1 cellular context compared by ENCODE assay signal in the genomic region with DNA sequence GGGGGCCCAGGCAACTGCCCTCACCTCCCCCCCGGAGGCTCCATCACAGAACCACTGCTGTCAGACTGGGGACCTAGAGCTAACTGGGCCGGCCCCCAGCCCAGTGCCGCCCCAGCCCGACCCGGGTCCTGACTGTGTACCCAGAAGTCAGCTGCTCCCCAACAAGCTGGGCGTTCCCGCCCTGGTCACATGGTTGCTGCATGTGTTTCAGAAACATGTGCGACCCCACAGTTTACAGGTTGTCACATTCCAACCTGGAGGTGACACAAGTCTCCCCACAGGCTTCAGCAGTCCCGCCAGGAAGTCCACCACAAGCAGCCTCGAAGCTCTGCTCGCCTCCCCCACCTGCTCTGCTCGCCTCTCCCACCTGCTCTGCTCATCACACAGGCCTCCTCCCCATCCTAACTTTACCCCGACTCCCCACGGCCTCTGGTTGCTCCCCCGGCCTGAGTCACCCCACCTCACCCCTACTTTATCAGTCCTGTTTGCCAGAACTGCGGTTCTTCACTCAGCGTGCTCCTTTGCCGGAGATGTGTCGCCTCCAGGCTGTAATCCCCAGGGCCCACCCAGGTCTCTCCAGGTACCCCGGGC.
TF ChIP-seq lines count a peak whose summit lies in the region.

No MANE protein-coding gene starts in this region.

TF ChIP-seq in K562, 482 proteins besides CTCF, POLR2A, EP300 and RAD21 (continued from another document and continues in another):
- TF ChIP-seq, protein P1, sequence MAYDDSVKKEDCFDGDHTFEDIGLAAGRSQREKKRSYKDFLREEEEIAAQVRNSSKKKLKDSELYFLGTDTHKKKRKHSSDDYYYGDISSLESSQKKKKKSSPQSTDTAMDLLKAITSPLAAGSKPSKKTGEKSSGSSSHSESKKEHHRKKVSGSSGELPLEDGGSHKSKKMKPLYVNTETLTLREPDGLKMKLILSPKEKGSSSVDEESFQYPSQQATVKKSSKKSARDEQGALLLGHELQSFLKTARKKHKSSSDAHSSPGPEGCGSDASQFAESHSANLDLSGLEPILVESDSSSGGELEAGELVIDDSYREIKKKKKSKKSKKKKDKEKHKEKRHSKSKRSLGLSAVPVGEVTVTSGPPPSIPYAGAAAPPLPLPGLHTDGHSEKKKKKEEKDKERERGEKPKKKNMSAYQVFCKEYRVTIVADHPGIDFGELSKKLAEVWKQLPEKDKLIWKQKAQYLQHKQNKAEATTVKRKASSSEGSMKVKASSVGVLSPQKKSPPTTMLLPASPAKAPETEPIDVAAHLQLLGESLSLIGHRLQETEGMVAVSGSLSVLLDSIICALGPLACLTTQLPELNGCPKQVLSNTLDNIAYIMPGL (CRISPR knock-in tag; IDR thresholded peaks at IDR 0.05): no peak
- TF ChIP-seq ZNF778 (CRISPR knock-in tag; IDR thresholded peaks at IDR 0.05) (no peak), TEAD2 (tag; IDR thresholded peaks at IDR 0.05) (no peak), TEAD1 (CRISPR knock-in tag; IDR thresholded peaks at IDR 0.05) (peak in 1 of 2 experiments; percentile 56; a peak in 1 of 4 replicates), NR4A1 (CRISPR knock-in tag; IDR thresholded peaks at IDR 0.05) (no peak), NR4A1 (tag; IDR thresholded peaks at IDR 0.05) (no peak), POLR2G (IDR thresholded peaks at IDR 0.05; ENCODE audit: low read depth, low read length) (no peak; the same call in 1 of the 2 replicates), MEF2A (IDR thresholded peaks at IDR 0.05; ENCODE audit: control insufficient read depth, low read depth, low read length) (no peak), HDAC2 (IDR thresholded peaks at IDR 0.05) (no peak), SRF (CRISPR knock-in tag; IDR thresholded peaks at IDR 0.05) (no peak), ZNF699 (CRISPR knock-in tag; IDR thresholded peaks at IDR 0.05; ENCODE audit: insufficient replicate concordance) (no peak), ZEB2 (IDR thresholded peaks at IDR 0.05) (no peak), NCOA4 (IDR thresholded peaks at IDR 0.05; ENCODE audit: partially characterized antibody) (no peak), ZNF263 (CRISPR knock-in tag; IDR thresholded peaks at IDR 0.05; ENCODE audit: borderline replicate concordance) (peak; percentile 66), HSF4 (CRISPR knock-in tag; IDR thresholded peaks at IDR 0.05; ENCODE audit: borderline replicate concordance) (no peak), FOXK2 (conservative IDR thresholded peaks at IDR 0.05 in 1 of 2, IDR thresholded peaks at IDR 0.05 in 1 of 2; ENCODE audit: low read depth in 2 of 2) (no peak), HNRNPUL1 (IDR thresholded peaks at IDR 0.05; ENCODE audit: low read length) (no peak), CBFA2T3 (IDR thresholded peaks at IDR 0.05) (no peak), TCF3 (CRISPR knock-in tag; IDR thresholded peaks at IDR 0.05) (0 out of 2 replicates have a peak, but pooled peaks have one; percentile 13), ZNF239 (CRISPR knock-in tag; IDR thresholded peaks at IDR 0.05) (no peak), BCL6 (CRISPR knock-in tag; IDR thresholded peaks at IDR 0.05) (no peak), YBX1 (IDR thresholded peaks at IDR 0.05) (no peak), SIN3B (IDR thresholded peaks at IDR 0.05; ENCODE audit: low read depth) (no peak), MXI1 (IDR thresholded peaks at IDR 0.05; ENCODE audit: low read depth, low read length) (no peak), SMC3 (conservative IDR thresholded peaks at IDR 0.05; ENCODE audit: insufficient read depth, low read depth, low read length) (0 out of 2 replicates have a peak, but pooled peaks have one; percentile 3), TSC22D4 (tag; IDR thresholded peaks at IDR 0.05) (no peak), RB1 (IDR thresholded peaks at IDR 0.05; ENCODE audit: low read depth) (no peak), ZSCAN29 (IDR thresholded peaks at IDR 0.05) (no peak), NFE2 (IDR thresholded peaks at IDR 0.05; ENCODE audit: low read depth) (no peak), TFAM (CRISPR knock-in tag; conservative IDR thresholded peaks at IDR 0.05) (no peak), SMARCA4 (IDR thresholded peaks at IDR 0.05) (no peak), DDX20 (tag; IDR thresholded peaks at IDR 0.05; ENCODE audit: low read depth) (no peak), HMGN3 (IDR thresholded peaks at IDR 0.05; ENCODE audit: borderline replicate concordance, extremely low read depth, insufficient read length, low read depth, low read length) (peak; percentile 11), BMI1 (IDR thresholded peaks at IDR 0.05; ENCODE audit: low read length) (no peak), E2F3 (CRISPR knock-in tag; IDR thresholded peaks at IDR 0.05) (no peak), NFRKB (IDR thresholded peaks at IDR 0.05; ENCODE audit: low read depth) (no peak), ZBTB1 (CRISPR knock-in tag; IDR thresholded peaks at IDR 0.05; ENCODE audit: borderline replicate concordance, low read depth) (0 out of 2 replicates have a peak, but pooled peaks have one; percentile 16), DMBX1 (CRISPR knock-in tag; IDR thresholded peaks at IDR 0.05; ENCODE audit: borderline replicate concordance) (no peak), TAF1 (IDR thresholded peaks at IDR 0.05; ENCODE audit: control insufficient read depth, extremely low read depth, insufficient read depth, low read length, severe bottlenecking) (no peak), CBX5 (IDR thresholded peaks at IDR 0.05; ENCODE audit: borderline replicate concordance, low read depth) (no peak), IRF2 (CRISPR knock-in tag; IDR thresholded peaks at IDR 0.05) (no peak), ZNF354B (CRISPR knock-in tag; IDR thresholded peaks at IDR 0.05) (no peak), ZNF253 (CRISPR knock-in tag; conservative IDR thresholded peaks at IDR 0.05) (no peak), CEBPB (tag; IDR thresholded peaks at IDR 0.05) (no peak), PTBP1 (IDR thresholded peaks at IDR 0.05; ENCODE audit: low read depth, low read length) (no peak), SMARCC2 (IDR thresholded peaks at IDR 0.05; ENCODE audit: low read depth) (no peak), ZBTB7A (IDR thresholded peaks at IDR 0.05; ENCODE audit: borderline replicate concordance, control insufficient read depth, low read depth, low read length) (no peak), TAL1 (IDR thresholded peaks at IDR 0.05) (no peak), ZNF785 (CRISPR knock-in tag; IDR thresholded peaks at IDR 0.05) (no peak), MCM5 (IDR thresholded peaks at IDR 0.05; ENCODE audit: low read depth) (no peak), CEBPG (CRISPR knock-in tag; IDR thresholded peaks at IDR 0.05) (0 out of 2 replicates have a peak, but pooled peaks have one; percentile 23), CEBPG (tag; conservative IDR thresholded peaks at IDR 0.05 in 1 of 2, IDR thresholded peaks at IDR 0.05 in 1 of 2) (no peak), ZNF23 (CRISPR knock-in tag; IDR thresholded peaks at IDR 0.05) (no peak), MTA3 (IDR thresholded peaks at IDR 0.05; ENCODE audit: borderline replicate concordance) (no peak), ARID2 (IDR thresholded peaks at IDR 0.05) (no peak), ETV6 (IDR thresholded peaks at IDR 0.05; ENCODE audit: borderline replicate concordance in 1 of 2, low read depth in 2 of 2, low read length in 1 of 2) (no peak), ETV6 (CRISPR knock-in tag; IDR thresholded peaks at IDR 0.05; ENCODE audit: borderline replicate concordance) (no peak), SLC30A9 (CRISPR knock-in tag; IDR thresholded peaks at IDR 0.05) (no peak), YY1 (IDR thresholded peaks at IDR 0.05; ENCODE audit: borderline replicate concordance in 1 of 3, control insufficient read depth in 1 of 3, extremely low read depth in 1 of 3, insufficient read depth in 3 of 3, insufficient read length in 1 of 3, insufficient replicate concordance in 2 of 3, low read depth in 1 of 3, low read length in 2 of 3) (no peak)
- TF ChIP-seq, protein P2, sequence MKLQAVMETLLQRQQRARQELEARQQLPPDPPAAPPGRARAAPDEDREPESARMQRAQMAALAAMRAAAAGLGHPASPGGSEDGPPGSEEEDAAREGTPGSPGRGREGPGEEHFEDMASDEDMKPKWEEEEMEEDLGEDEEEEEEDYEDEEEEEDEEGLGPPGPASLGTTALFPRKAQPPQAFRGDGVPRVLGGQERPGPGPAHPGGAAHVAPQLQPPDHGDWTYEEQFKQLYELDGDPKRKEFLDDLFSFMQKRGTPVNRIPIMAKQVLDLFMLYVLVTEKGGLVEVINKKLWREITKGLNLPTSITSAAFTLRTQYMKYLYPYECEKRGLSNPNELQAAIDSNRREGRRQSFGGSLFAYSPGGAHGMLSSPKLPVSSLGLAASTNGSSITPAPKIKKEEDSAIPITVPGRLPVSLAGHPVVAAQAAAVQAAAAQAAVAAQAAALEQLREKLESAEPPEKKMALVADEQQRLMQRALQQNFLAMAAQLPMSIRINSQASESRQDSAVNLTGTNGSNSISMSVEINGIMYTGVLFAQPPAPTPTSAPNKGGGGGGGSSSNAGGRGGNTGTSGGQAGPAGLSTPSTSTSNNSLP (IDR thresholded peaks at IDR 0.05; ENCODE audit: borderline replicate concordance, low read depth, low read length): no peak
- TF ChIP-seq, protein P3, sequence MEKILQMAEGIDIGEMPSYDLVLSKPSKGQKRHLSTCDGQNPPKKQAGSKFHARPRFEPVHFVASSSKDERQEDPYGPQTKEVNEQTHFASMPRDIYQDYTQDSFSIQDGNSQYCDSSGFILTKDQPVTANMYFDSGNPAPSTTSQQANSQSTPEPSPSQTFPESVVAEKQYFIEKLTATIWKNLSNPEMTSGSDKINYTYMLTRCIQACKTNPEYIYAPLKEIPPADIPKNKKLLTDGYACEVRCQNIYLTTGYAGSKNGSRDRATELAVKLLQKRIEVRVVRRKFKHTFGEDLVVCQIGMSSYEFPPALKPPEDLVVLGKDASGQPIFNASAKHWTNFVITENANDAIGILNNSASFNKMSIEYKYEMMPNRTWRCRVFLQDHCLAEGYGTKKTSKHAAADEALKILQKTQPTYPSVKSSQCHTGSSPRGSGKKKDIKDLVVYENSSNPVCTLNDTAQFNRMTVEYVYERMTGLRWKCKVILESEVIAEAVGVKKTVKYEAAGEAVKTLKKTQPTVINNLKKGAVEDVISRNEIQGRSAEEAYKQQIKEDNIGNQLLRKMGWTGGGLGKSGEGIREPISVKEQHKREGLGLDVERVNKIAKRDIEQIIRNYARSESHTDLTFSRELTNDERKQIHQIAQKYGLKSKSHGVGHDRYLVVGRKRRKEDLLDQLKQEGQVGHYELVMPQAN (IDR thresholded peaks at IDR 0.05; ENCODE audit: borderline replicate concordance): no peak
- TF ChIP-seq, protein P4, sequence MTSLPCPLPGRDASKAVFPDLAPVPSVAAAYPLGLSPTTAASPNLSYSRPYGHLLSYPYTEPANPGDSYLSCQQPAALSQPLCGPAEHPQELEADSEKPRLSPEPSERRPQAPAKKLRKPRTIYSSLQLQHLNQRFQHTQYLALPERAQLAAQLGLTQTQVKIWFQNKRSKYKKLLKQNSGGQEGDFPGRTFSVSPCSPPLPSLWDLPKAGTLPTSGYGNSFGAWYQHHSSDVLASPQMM (CRISPR knock-in tag; IDR thresholded peaks at IDR 0.05): no peak
- TF ChIP-seq, protein P5, sequence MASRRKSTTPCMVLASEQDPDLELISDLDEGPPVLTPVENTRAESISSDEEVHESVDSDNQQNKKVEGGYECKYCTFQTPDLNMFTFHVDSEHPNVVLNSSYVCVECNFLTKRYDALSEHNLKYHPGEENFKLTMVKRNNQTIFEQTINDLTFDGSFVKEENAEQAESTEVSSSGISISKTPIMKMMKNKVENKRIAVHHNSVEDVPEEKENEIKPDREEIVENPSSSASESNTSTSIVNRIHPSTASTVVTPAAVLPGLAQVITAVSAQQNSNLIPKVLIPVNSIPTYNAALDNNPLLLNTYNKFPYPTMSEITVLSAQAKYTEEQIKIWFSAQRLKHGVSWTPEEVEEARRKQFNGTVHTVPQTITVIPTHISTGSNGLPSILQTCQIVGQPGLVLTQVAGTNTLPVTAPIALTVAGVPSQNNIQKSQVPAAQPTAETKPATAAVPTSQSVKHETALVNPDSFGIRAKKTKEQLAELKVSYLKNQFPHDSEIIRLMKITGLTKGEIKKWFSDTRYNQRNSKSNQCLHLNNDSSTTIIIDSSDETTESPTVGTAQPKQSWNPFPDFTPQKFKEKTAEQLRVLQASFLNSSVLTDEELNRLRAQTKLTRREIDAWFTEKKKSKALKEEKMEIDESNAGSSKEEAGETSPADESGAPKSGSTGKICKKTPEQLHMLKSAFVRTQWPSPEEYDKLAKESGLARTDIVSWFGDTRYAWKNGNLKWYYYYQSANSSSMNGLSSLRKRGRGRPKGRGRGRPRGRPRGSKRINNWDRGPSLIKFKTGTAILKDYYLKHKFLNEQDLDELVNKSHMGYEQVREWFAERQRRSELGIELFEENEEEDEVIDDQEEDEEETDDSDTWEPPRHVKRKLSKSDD (conservative IDR thresholded peaks at IDR 0.05; ENCODE audit: low read length): no peak
- TF ChIP-seq, protein P6, sequence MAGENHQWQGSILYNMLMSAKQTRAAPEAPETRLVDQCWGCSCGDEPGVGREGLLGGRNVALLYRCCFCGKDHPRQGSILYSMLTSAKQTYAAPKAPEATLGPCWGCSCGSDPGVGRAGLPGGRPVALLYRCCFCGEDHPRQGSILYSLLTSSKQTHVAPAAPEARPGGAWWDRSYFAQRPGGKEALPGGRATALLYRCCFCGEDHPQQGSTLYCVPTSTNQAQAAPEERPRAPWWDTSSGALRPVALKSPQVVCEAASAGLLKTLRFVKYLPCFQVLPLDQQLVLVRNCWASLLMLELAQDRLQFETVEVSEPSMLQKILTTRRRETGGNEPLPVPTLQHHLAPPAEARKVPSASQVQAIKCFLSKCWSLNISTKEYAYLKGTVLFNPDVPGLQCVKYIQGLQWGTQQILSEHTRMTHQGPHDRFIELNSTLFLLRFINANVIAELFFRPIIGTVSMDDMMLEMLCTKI (IDR thresholded peaks at IDR 0.05; ENCODE audit: partially characterized antibody): no peak
- TF ChIP-seq, protein P7, sequence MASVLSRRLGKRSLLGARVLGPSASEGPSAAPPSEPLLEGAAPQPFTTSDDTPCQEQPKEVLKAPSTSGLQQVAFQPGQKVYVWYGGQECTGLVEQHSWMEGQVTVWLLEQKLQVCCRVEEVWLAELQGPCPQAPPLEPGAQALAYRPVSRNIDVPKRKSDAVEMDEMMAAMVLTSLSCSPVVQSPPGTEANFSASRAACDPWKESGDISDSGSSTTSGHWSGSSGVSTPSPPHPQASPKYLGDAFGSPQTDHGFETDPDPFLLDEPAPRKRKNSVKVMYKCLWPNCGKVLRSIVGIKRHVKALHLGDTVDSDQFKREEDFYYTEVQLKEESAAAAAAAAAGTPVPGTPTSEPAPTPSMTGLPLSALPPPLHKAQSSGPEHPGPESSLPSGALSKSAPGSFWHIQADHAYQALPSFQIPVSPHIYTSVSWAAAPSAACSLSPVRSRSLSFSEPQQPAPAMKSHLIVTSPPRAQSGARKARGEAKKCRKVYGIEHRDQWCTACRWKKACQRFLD (CRISPR knock-in tag; IDR thresholded peaks at IDR 0.05): no peak
